Comparison of ENCODE assay signal across 9 cellular contexts in the genomic region with DNA sequence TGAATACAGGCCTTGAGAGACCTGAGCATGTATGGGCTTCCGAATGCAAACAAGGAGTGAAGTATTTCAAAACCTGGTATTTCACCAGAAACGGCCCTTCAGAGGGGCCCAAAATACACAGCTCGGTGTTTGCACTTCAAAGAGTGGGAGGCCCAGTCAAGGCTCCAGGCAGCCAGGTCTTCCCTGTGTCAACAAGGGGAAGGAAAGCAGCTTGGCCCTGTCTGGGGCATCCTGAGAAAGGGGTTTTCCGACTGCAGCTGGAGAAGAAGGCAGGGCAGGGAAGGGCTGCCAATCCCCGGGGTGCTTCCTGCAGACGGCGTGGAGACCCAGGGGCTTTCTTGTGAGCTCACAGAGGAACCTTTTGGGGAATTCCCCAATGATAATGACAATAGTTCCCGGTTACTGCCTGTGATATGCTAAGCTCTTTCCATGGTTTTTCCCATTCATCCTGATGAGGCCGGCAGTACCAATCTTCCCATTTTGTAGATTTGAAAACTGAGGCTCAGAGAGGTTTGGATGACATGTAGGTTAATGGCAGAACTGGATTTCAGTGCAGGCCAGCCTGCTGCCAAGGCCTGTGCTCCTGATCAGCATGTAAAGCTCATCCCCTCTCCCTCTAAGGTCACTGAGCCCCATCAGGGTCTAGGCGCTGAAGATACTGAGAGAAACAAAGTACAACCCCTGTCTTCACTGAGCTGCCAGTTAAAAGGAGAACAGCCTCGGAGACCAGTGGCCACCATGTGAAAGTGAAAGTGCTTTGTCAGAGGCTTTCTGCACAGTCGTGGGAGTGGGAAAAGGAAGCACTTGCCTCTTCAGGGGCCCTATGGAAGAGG. TPM values are rescaled to one million over a fixed set of nuclear protein-coding genes. Genes with fewer than 3 reads are reported as not detected.
A peak's percentile ranks its signal among the peaks of the same experiment; 100 is the strongest.
DNase-seq lines count a peak whose midpoint lies in the region; ATAC-seq and TF ChIP-seq lines count a peak whose summit lies in the region.
"Had no signal": no experiment of that assay in that cellular context is flagged by ENCODE, and none has a peak within 500 bp of the region (broad histone marks: within the 10 kb centered on the region; RNA-seq: fewer than 3 reads in every experiment).

No MANE protein-coding gene starts in this region.

- no peak overlapping the region for H2BK5ac ChIP-seq in IMR-90 (ENCODE audit: low read depth, low read length, poor library complexity, severe bottlenecking)

- no peak overlapping the region for H2AK9ac ChIP-seq in IMR-90 (replicated peaks; ENCODE audit: low read depth, low read length, poor library complexity)

- H3K4me3 ChIP-seq in IMR-90 (ENCODE audit: insufficient read depth, low read depth, low read length), result no peak overlapping the region
- H3K4me3 ChIP-seq in right cardiac atrium (ENCODE audit: low read length), result no peak overlapping the region
- H3K4me3 ChIP-seq in transverse colon, result peak overlapping the region in 1 of 4 donors; percentile 20

- no peaks in the 10 kb centered on the region for H3K9me1 ChIP-seq in IMR-90 (ENCODE audit: insufficient read depth, low read length)

- H3K14ac ChIP-seq in IMR-90 (replicated peaks; ENCODE audit: low read depth, low read length), result 0 out of 2 replicates have a peak overlapping the region, but pooled peaks have one; percentile 48

- no peak for TF ChIP-seq RAD21 in IMR-90 (IDR thresholded peaks at IDR 0.05; ENCODE audit: low read length)

- H3K9ac ChIP-seq in IMR-90 (ENCODE audit: low read depth, low read length), result peak overlapping the region; percentile 24; the same call in 1 of the 2 replicates

- DNase-seq in COLO668 (lab: John Stamatoyannopoulos, UW; ENCODE audit: unreplicated experiment) (peak; percentile 24), IMR-90 (peak; percentile 57), right cardiac atrium (no peak), transverse colon (no peak)
- peak; percentile 10 to 15 for DNase-seq in activated CD4-positive, alpha-beta T cell treated with anti-CD3 and anti-CD28 coated beads, Interleukin-2, amount 50 U/mL, for 4 hours
- peak; percentile 24 for DNase-seq in stimulated activated CD4-positive, alpha-beta T cell treated with anti-CD3 and anti-CD28 coated beads, Interleukin-4, amount 100 ng/mL, for 24 hours

- H3K79me1 ChIP-seq in IMR-90 (ENCODE audit: low read depth in 1 of 2, low read length in 2 of 2), result no peaks in the 10 kb centered on the region

- no TSS peak for BruUV-seq in IMR-90 (replicated peaks; lab: Mats Ljungman, UMichigan)

- H3K27me3 ChIP-seq in IMR-90 (ENCODE audit: control insufficient read depth, insufficient read depth, low read length), result peaks cover 37% of the 10 kb centered on the region
- no peaks in the 10 kb centered on the region for H3K27me3 ChIP-seq in right cardiac atrium (ENCODE audit: control insufficient read depth, insufficient read depth)
- H3K27me3 ChIP-seq in transverse colon, result no peaks in the 10 kb centered on the region

- H2BK20ac ChIP-seq in IMR-90 (ENCODE audit: low read depth, low read length), result no peak overlapping the region

- H3K23ac ChIP-seq in IMR-90 (ENCODE audit: low read depth, low read length), result no peak overlapping the region

- no peak overlapping the region for H3K4ac ChIP-seq in IMR-90 (ENCODE audit: low read depth, low read length)

- peaks cover 10% of the 10 kb centered on the region; the same call in 1 of the 2 replicates for H3K4me1 ChIP-seq in IMR-90 (ENCODE audit: control insufficient read depth, insufficient read depth, low read length)
- peaks cover 4% of the 10 kb centered on the region for H3K4me1 ChIP-seq in right cardiac atrium (ENCODE audit: control insufficient read depth, insufficient read depth, low read length)
- H3K4me1 ChIP-seq in transverse colon, result peaks cover 5 to 23% (median 14%) of the 10 kb centered on the region in 4 donors

- in situ Hi-C loops in IMR-90 (cut with MboI; ENCODE audit: low sequenced_read_pairs) (no loop called here), transverse colon (cut with MboI; ENCODE audit: low pct_ligation_motif_present in 1 of 4, low pct_unique_long_range_greater_than_20kb in 1 of 4, low sequenced_read_pairs in 3 of 4) (no loop called here)

- H3K9me3 ChIP-seq in IMR-90 (ENCODE audit: control insufficient read depth, insufficient read depth, low read length) (no peaks in the 10 kb centered on the region), right cardiac atrium (ENCODE audit: control insufficient read depth, low read length) (no peaks in the 10 kb centered on the region), transverse colon (no peaks in the 10 kb centered on the region)

- no peak overlapping the region; the same call in 1 of the 2 replicates for H2AK5ac ChIP-seq in IMR-90 (ENCODE audit: low read depth, low read length)

- no peak for TF ChIP-seq EP300 in transverse colon (IDR thresholded peaks at IDR 0.05; ENCODE audit: low read depth)

- H4K8ac ChIP-seq in IMR-90 (ENCODE audit: low read depth in 2 of 2, low read length in 2 of 2), result peak overlapping the region; percentile 14 to 58; a peak in 1 of 4 replicates

- no peak for TF ChIP-seq POLR2A in IMR-90 (IDR thresholded peaks at IDR 0.05; ENCODE audit: low read depth, low read length)
- no peak for TF ChIP-seq POLR2A in transverse colon (IDR thresholded peaks at IDR 0.05)

- H3K36me3 ChIP-seq in IMR-90 (ENCODE audit: control insufficient read depth, insufficient read depth, low read length) (no peaks in the 10 kb centered on the region), transverse colon (no peaks in the 10 kb centered on the region)

- H3K27ac ChIP-seq in IMR-90 (ENCODE audit: insufficient read depth, low read length) (no peak overlapping the region), right cardiac atrium (ENCODE audit: low read length) (no peak overlapping the region), transverse colon (no peak overlapping the region)
- H3K27ac ChIP-seq: epithelial cell of prostate had no signal

- POLR2A ChIA-PET in IMR-90 (lab: Charles Lee; ENCODE audit: unreplicated experiment), result no interaction called here

- H4K20me1 ChIP-seq in IMR-90 (ENCODE audit: insufficient read depth, low read length), result no peaks in the 10 kb centered on the region

- intact Hi-C loops in IMR-90 (cut with micrococcal nuclease), result no loop called here
- intact Hi-C loops in right cardiac atrium (cut with DNase I), result no loop called here
- intact Hi-C loops in transverse colon (cut with DNase I; ENCODE audit: low total_unique reads), result no loop called here

- CTCF ChIA-PET in IMR-90 (lab: Yijun Ruan, JAX), result interaction anchor here (0.6 kb wide), 1 partner anchor 15 kb away, joined by 3 read pairs; no protein-coding TSS in a partner anchor

- dilution Hi-C loops in IMR-90 (cut with HindIII; ENCODE audit: low sequenced_read_pairs, unreplicated experiment), result no loop called here

- H2AFZ ChIP-seq in IMR-90 (replicated peaks; ENCODE audit: low read length, poor library complexity), result peak overlapping the region; percentile 78

- no peak overlapping the region for H2BK120ac ChIP-seq in IMR-90 (ENCODE audit: low read depth, low read length)

- no peak for TF ChIP-seq CTCF in IMR-90 (conservative IDR thresholded peaks at IDR 0.05; ENCODE audit: low read depth, low read length)
- no peak for TF ChIP-seq CTCF in transverse colon (IDR thresholded peaks at IDR 0.05)

- no peak overlapping the region for H3K56ac ChIP-seq in IMR-90 (ENCODE audit: extremely low read depth, insufficient read depth, low read length)

- no peak overlapping the region for H4K91ac ChIP-seq in IMR-90 (ENCODE audit: insufficient read depth, low read depth, low read length)

- peak overlapping the region; percentile 45; the same call in 1 of the 2 replicates for H3K18ac ChIP-seq in IMR-90 (ENCODE audit: low read depth, low read length)

- H2BK15ac ChIP-seq in IMR-90 (ENCODE audit: low read depth, low read length), result no peak overlapping the region

- 50% methylated on average over 7 of the region's 12 CpGs; no CpG with 5 or more reads in 1 of the 2 experiments for WGBS in IMR-90 (ENCODE audit: extremely low coverage in 2 of 2, insufficient read length in 1 of 2), 2 experiments
- 40% methylated on average over 12 of the region's 12 CpGs for WGBS in right cardiac atrium
- 30% methylated on average over 3 to 12 of the region's 12 CpGs for whole genome bisulfite sequencing in transverse colon (ENCODE audit: low coverage in 1 of 2), 2 donors

- peak overlapping the region; percentile 71; the same call in 1 of the 2 replicates for H4K5ac ChIP-seq in IMR-90 (ENCODE audit: low read depth, low read length)

- H3K4me2 ChIP-seq in IMR-90 (ENCODE audit: low read depth, low read length), result peak overlapping the region; percentile 67

- ATAC-seq in IMR-90 (ENCODE audit: low read depth), result peak; percentile 54
- peak; percentile 27 to 39 for ATAC-seq in right cardiac atrium
- no peak for ATAC-seq in HG02973 (IDR thresholded peaks at IDR 0.05; ENCODE audit: unreplicated experiment)
- no peak for ATAC-seq in GM21360 (IDR thresholded peaks at IDR 0.05; ENCODE audit: unreplicated experiment)

TF ChIP-seq in IMR-90, 13 proteins besides CTCF, POLR2A, EP300 and RAD21 (continues in another document):
- TF ChIP-seq FOS (IDR thresholded peaks at IDR 0.05; ENCODE audit: low read depth, low read length) (no peak), RFX5 (IDR thresholded peaks at IDR 0.05; ENCODE audit: low read depth, low read length) (no peak), MAZ (IDR thresholded peaks at IDR 0.05; ENCODE audit: borderline replicate concordance, low read depth, low read length) (no peak), SMC3 (IDR thresholded peaks at IDR 0.05; ENCODE audit: low read depth, low read length) (no peak), NFE2L2 (IDR thresholded peaks at IDR 0.05; ENCODE audit: low read depth, low read length) (no peak), BHLHE40 (IDR thresholded peaks at IDR 0.05; ENCODE audit: low read depth, low read length) (no peak), RCOR1 (IDR thresholded peaks at IDR 0.05; ENCODE audit: insufficient replicate concordance, low read length) (no peak), CHD1 (IDR thresholded peaks at IDR 0.05; ENCODE audit: low read depth, low read length) (no peak), CEBPB (IDR thresholded peaks at IDR 0.05; ENCODE audit: low read depth, low read length) (no peak)
- TF ChIP-seq, protein P1, sequence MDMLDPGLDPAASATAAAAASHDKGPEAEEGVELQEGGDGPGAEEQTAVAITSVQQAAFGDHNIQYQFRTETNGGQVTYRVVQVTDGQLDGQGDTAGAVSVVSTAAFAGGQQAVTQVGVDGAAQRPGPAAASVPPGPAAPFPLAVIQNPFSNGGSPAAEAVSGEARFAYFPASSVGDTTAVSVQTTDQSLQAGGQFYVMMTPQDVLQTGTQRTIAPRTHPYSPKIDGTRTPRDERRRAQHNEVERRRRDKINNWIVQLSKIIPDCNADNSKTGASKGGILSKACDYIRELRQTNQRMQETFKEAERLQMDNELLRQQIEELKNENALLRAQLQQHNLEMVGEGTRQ (IDR thresholded peaks at IDR 0.05; ENCODE audit: low read depth, low read length), result no peak

RNA-seq across cellular contexts. Expression of a gene that starts 43.0 kb away (rescaled TPM):
- total RNA-seq in IMR-90 (2012; rRNA removed) (5.6 and 6.5 TPM in 2 replicates), right cardiac atrium (10 to 100 TPM; 20.6 to 35.4 (median 27.4) TPM), transverse colon (100 to 1,000 TPM in 2 of 4 donors, 10 to 100 TPM in 2; 49.8 to 223 (median 114) TPM)
- polyA plus RNA-seq in IMR-90 (2012; rRNA removed) (15.2 and 16.3 TPM in 2 replicates), right cardiac atrium (10.7 TPM)
- 15.9 and 20.8 TPM in 2 replicates for polyA plus RNA-seq in IMR-90 (2012; cell fraction: cytosol; rRNA removed)
- polyA plus RNA-seq in IMR-90 (2012; cell fraction: nucleus; rRNA removed; ENCODE audit: low replicate concordance), result 43.1 and 63.1 TPM in 2 replicates

Comparison
In these comparisons a context has a peak if more than half of its experiments do, and no peak if none do; other contexts are left out.
1. DNase-seq: peak in COLO668 (single experiment), IMR-90 (single experiment), activated CD4-positive, alpha-beta T cell treated with anti-CD3 and anti-CD28 coated beads, Interleukin-2, amount 50 U/mL, for 4 hours (2 of 2) and stimulated activated CD4-positive, alpha-beta T cell treated with anti-CD3 and anti-CD28 coated beads, Interleukin-4, amount 100 ng/mL, for 24 hours (single experiment); none in right cardiac atrium (0 of 3) and transverse colon (single experiment).
2. ATAC-seq: peak in IMR-90 (single experiment) and right cardiac atrium (2 of 2); none in HG02973 (single experiment) and GM21360 (single experiment).